In the genomic region with DNA sequence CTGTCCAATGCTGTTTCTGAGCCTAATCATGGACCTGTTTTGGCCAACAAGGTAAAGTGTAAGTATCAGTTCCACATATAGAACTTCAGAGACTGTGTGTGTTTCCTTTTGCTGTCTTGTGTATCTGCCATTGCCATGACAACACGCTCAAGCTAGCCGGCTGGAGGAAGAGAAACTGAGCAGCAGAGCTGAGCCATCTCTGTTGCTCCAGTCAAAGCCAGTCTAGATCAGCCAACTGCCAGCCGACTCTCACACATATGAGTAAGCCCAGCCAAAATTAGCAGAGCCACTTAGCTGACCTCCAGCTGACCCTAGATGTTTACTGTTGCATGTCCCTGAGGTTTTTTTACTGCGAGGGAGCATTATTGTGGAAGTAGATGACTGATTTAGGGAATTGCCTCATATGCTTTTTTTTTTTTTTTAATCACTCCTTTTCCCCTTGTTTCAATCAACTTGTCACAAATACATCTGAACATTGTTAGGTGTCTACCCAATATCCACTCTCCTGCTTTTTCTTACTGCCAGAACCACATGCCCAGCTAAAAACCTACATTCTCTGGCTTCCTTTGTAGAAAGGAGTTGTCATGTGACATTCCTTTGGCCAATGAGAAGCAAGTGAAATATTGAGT, we compare ENCODE assay signal across 1 cellular context.
A peak's percentile ranks its signal among the peaks of the same experiment; 100 is the strongest.
TF ChIP-seq lines count a peak whose summit lies in the region.

No MANE protein-coding gene starts in this region.

TF ChIP-seq in GM12878, 131 proteins besides CTCF, POLR2A, EP300 and RAD21 (continued from another document and continues in another):
- TF ChIP-seq PKNOX1 (IDR thresholded peaks at IDR 0.05) (peak; percentile 62; the same call in 1 of the 2 replicates), RCOR1 (conservative IDR thresholded peaks at IDR 0.05; ENCODE audit: low read depth, low read length) (no peak; the same call in 1 of the 2 replicates), CEBPB (IDR thresholded peaks at IDR 0.05; ENCODE audit: borderline replicate concordance in 1 of 2, low read depth in 2 of 2, low read length in 2 of 2) (peak in 1 of 2 experiments; percentile 93; a peak in 2 of 4 replicates), CREB1 (IDR thresholded peaks at IDR 0.05; ENCODE audit: low read depth) (peak; percentile 68; the same call in 1 of the 2 replicates), ZZZ3 (IDR thresholded peaks at IDR 0.05; ENCODE audit: control insufficient read depth, insufficient read length, low read depth) (no peak), ZNF384 (IDR thresholded peaks at IDR 0.05; ENCODE audit: borderline replicate concordance, low read depth, low read length) (peak; percentile 84), JUND (IDR thresholded peaks at IDR 0.05; ENCODE audit: low read depth, low read length) (peak; percentile 78; the same call in 1 of the 2 replicates), ATF7 (IDR thresholded peaks at IDR 0.05; ENCODE audit: low read depth) (peak; percentile 95), MTA3 (IDR thresholded peaks at IDR 0.05; ENCODE audit: borderline replicate concordance, low read length) (peak; percentile 97; the same call in 1 of the 2 replicates), RELB (IDR thresholded peaks at IDR 0.05; ENCODE audit: low read depth) (peak; percentile 95), STAT3 (IDR thresholded peaks at IDR 0.05; ENCODE audit: low read depth, low read length) (no peak; the same call in 1 of the 2 replicates), MTA2 (IDR thresholded peaks at IDR 0.05; ENCODE audit: low read depth) (peak; percentile 96), ZNF24 (IDR thresholded peaks at IDR 0.05) (peak; percentile 22; the same call in 1 of the 2 replicates), WRNIP1 (IDR thresholded peaks at IDR 0.05; ENCODE audit: borderline replicate concordance, low read depth, low read length) (no peak), GABPA (IDR thresholded peaks at IDR 0.05; ENCODE audit: low read depth) (peak; percentile 60), SMAD5 (IDR thresholded peaks at IDR 0.05; ENCODE audit: low read depth) (no peak), IKZF2 (IDR thresholded peaks at IDR 0.05) (peak; percentile 98 to 99), ELK1 (IDR thresholded peaks at IDR 0.05; ENCODE audit: low read depth, low read length) (no peak), EZH2 (IDR thresholded peaks at IDR 0.05; ENCODE audit: borderline replicate concordance, control insufficient read depth, low read depth, low read length) (no peak), ZNF687 (IDR thresholded peaks at IDR 0.05) (no peak), HDGF (IDR thresholded peaks at IDR 0.05) (no peak), EED (IDR thresholded peaks at IDR 0.05; ENCODE audit: low read depth) (peak; percentile 92), CBX5 (IDR thresholded peaks at IDR 0.05; ENCODE audit: low read depth) (peak; percentile 100), ZNF592 (IDR thresholded peaks at IDR 0.05) (no peak), PAX5 (IDR thresholded peaks at IDR 0.05; ENCODE audit: borderline replicate concordance, low read depth, low read length) (peak; percentile 97), IKZF1 (conservative IDR thresholded peaks at IDR 0.05) (peak; percentile 95), MEF2A (IDR thresholded peaks at IDR 0.05; ENCODE audit: insufficient read depth, low read depth, low read length) (peak; percentile 98)
- TF ChIP-seq, protein P1, sequence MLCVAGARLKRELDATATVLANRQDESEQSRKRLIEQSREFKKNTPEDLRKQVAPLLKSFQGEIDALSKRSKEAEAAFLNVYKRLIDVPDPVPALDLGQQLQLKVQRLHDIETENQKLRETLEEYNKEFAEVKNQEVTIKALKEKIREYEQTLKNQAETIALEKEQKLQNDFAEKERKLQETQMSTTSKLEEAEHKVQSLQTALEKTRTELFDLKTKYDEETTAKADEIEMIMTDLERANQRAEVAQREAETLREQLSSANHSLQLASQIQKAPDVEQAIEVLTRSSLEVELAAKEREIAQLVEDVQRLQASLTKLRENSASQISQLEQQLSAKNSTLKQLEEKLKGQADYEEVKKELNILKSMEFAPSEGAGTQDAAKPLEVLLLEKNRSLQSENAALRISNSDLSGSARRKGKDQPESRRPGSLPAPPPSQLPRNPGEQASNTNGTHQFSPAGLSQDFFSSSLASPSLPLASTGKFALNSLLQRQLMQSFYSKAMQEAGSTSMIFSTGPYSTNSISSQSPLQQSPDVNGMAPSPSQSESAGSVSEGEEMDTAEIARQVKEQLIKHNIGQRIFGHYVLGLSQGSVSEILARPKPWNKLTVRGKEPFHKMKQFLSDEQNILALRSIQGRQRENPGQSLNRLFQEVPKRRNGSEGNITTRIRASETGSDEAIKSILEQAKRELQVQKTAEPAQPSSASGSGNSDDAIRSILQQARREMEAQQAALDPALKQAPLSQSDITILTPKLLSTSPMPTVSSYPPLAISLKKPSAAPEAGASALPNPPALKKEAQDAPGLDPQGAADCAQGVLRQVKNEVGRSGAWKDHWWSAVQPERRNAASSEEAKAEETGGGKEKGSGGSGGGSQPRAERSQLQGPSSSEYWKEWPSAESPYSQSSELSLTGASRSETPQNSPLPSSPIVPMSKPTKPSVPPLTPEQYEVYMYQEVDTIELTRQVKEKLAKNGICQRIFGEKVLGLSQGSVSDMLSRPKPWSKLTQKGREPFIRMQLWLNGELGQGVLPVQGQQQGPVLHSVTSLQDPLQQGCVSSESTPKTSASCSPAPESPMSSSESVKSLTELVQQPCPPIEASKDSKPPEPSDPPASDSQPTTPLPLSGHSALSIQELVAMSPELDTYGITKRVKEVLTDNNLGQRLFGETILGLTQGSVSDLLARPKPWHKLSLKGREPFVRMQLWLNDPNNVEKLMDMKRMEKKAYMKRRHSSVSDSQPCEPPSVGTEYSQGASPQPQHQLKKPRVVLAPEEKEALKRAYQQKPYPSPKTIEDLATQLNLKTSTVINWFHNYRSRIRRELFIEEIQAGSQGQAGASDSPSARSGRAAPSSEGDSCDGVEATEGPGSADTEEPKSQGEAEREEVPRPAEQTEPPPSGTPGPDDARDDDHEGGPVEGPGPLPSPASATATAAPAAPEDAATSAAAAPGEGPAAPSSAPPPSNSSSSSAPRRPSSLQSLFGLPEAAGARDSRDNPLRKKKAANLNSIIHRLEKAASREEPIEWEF (IDR thresholded peaks at IDR 0.05; ENCODE audit: insufficient replicate concordance, low read depth, low read length) = no peak
- TF ChIP-seq, protein P2, sequence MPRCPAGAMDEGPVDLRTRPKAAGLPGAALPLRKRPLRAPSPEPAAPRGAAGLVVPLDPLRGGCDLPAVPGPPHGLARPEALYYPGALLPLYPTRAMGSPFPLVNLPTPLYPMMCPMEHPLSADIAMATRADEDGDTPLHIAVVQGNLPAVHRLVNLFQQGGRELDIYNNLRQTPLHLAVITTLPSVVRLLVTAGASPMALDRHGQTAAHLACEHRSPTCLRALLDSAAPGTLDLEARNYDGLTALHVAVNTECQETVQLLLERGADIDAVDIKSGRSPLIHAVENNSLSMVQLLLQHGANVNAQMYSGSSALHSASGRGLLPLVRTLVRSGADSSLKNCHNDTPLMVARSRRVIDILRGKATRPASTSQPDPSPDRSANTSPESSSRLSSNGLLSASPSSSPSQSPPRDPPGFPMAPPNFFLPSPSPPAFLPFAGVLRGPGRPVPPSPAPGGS (IDR thresholded peaks at IDR 0.05; ENCODE audit: borderline replicate concordance, insufficient read depth, low read depth, low read length, poor library complexity, severe bottlenecking) = peak; percentile 92
